In genomic region chr4:138644322-138644721, GRCh38 we compare ENCODE assay signal across 15 cellular contexts.
DNase-seq lines count a peak whose midpoint lies in the region; ATAC-seq, FAIRE-seq and TF ChIP-seq lines count a peak whose summit lies in the region.
"Had no signal": no experiment of that assay in that cellular context is flagged by ENCODE, and none has a peak within 500 bp of the region (broad histone marks: within the 10 kb centered on the region; RNA-seq: fewer than 3 reads in every experiment).

No MANE protein-coding gene starts in this region.

- H3K9me1 ChIP-seq in K562 (ENCODE audit: control insufficient read depth, insufficient read depth, low read length), result no peaks in the 10 kb centered on the region

- in situ Hi-C loops in K562 (cut with MboI), result no loop called here
- in situ Hi-C loops in GM13977 (cut with MboI; ENCODE audit: low pct_unique_long_range_greater_than_20kb, low sequenced_read_pairs, unreplicated experiment), result no loop called here

- no peak for TF ChIP-seq EP300 in Ishikawa (IDR thresholded peaks at IDR 0.05; ENCODE audit: borderline replicate concordance)
- TF ChIP-seq EP300 in K562 (IDR thresholded peaks at IDR 0.05; ENCODE audit: low read length), result no peak
- TF ChIP-seq EP300 in stomach (IDR thresholded peaks at IDR 0.05), result no peak

- DNase-seq in K562 (ENCODE audit: extremely low read depth in 1 of 4, low spot score in 3 of 4), result no peak
- no peak for DNase-seq in osteoblast (ENCODE audit: insufficient read length, low spot score, missing footprints)
- DNase-seq in stomach, result no peak
- no peak for DNase-seq in small intestine
- DNase-seq in GM13977 (ENCODE audit: low spot score), result no peak
- no peak for DNase-seq in foreskin keratinocyte
- DNase-seq: C1 segment of cervical spinal cord; Calu3; CD4-positive, alpha-beta T cell; DMS 273 treated with DMSO at 0.1 percent for 48 hours; GOT3 had no signal

- BruUV-seq in K562 (replicated peaks; lab: Mats Ljungman, UMichigan), result no TSS peak

- H3K79me2 ChIP-seq in ACC112 (ENCODE audit: control insufficient read depth, insufficient read depth, low read length, unreplicated experiment) (no peaks in the 10 kb centered on the region), K562 (ENCODE audit: control insufficient read depth, insufficient read depth, low read length) (no peaks in the 10 kb centered on the region), osteoblast (ENCODE audit: insufficient read depth, low read length) (no peaks in the 10 kb centered on the region)

- intact Hi-C loops in K562 (cut with micrococcal nuclease), result no loop called here
- intact Hi-C loops in stomach (cut with DNase I; ENCODE audit: low total_unique reads), result no loop called here

- no peak overlapping the region for H3K4me2 ChIP-seq in K562 (ENCODE audit: insufficient read depth, low read length)
- peak overlapping the region; percentile 4 for H3K4me2 ChIP-seq in osteoblast (ENCODE audit: insufficient read depth, low read length)

- TF ChIP-seq RAD21 in Ishikawa (IDR thresholded peaks at IDR 0.05; ENCODE audit: low read depth) (no peak), K562 (CRISPR knock-in tag; conservative IDR thresholded peaks at IDR 0.05 in 1 of 2, IDR thresholded peaks at IDR 0.05 in 1 of 2) (no peak)

- H3K27ac ChIP-seq in ACC112 (ENCODE audit: low read depth, low read length) (no peak overlapping the region), K562 (ENCODE audit: extremely low read depth, low read depth, low read length) (no peak overlapping the region), osteoblast (ENCODE audit: low read depth, low read length) (no peak overlapping the region), stomach (no peak overlapping the region), small intestine (ENCODE audit: low read depth in 1 of 2, low read length in 1 of 2) (no peak overlapping the region), foreskin keratinocyte (no peak overlapping the region)
- H3K27ac ChIP-seq: HL-60 had no signal

- 14% methylated on average over 5 of the region's 5 CpGs for WGBS in K562 (ENCODE audit: insufficient coverage, low coverage, missing lambda C conversion rate)
- WGBS in stomach, 5 donors, result 48 to 65% (median 54%) methylated on average over 5 of the region's 5 CpGs
- WGBS in small intestine, 3 donors, result 62 to 68% (median 65%) methylated on average over 5 of the region's 5 CpGs

- H3K27me3 ChIP-seq in ACC112 (ENCODE audit: insufficient read depth, low read length) (no peaks in the 10 kb centered on the region), K562 (ENCODE audit: control insufficient read depth in 2 of 2, insufficient read depth in 2 of 2, low read length in 2 of 2) (no peaks in the 10 kb centered on the region), osteoblast (ENCODE audit: insufficient read depth, low read length) (no peaks in the 10 kb centered on the region), stomach (no peaks in the 10 kb centered on the region), small intestine (ENCODE audit: control insufficient read depth in 2 of 2, insufficient read depth in 2 of 2, low read length in 2 of 2) (no peaks in the 10 kb centered on the region), foreskin keratinocyte (no peaks in the 10 kb centered on the region)

- H3K4me3 ChIP-seq in ACC112 (ENCODE audit: low read depth, low read length) (no peak overlapping the region), K562 (no peak overlapping the region), osteoblast (ENCODE audit: insufficient read depth, low read length) (no peak overlapping the region), stomach (no peak overlapping the region), small intestine (ENCODE audit: low read depth in 1 of 2, low read length in 2 of 2) (no peak overlapping the region)
- H3K4me3 ChIP-seq: HAP-1 had no signal

- CTCF ChIA-PET in K562 (lab: Yijun Ruan, JAX; ENCODE audit: low intra/inter-chr PET ratio), result no interaction called here

- peaks cover 14% of the 10 kb centered on the region for H3K4me1 ChIP-seq in ACC112 (ENCODE audit: control insufficient read depth, insufficient read depth, low read length, unreplicated experiment)
- no peaks in the 10 kb centered on the region for H3K4me1 ChIP-seq in K562 (replicated peaks in 1 of 2; ENCODE audit: control insufficient read depth in 2 of 2, insufficient read depth in 2 of 2, low read length in 2 of 2)
- H3K4me1 ChIP-seq in osteoblast (ENCODE audit: insufficient read depth, low read length), result peaks cover 14% of the 10 kb centered on the region
- no peaks in the 10 kb centered on the region for H3K4me1 ChIP-seq in stomach
- no peaks in the 10 kb centered on the region for H3K4me1 ChIP-seq in small intestine (ENCODE audit: control insufficient read depth in 2 of 2, insufficient read depth in 1 of 2, low read depth in 1 of 2, low read length in 1 of 2)
- H3K4me1 ChIP-seq in foreskin keratinocyte, result no peaks in the 10 kb centered on the region
- H3K4me1 ChIP-seq: HAP-1 had no signal

- TF ChIP-seq CTCF in K562 (IDR thresholded peaks at IDR 0.05 in 2 of 3, conservative IDR thresholded peaks at IDR 0.05 in 1 of 3; ENCODE audit: insufficient read depth in 2 of 3, low read depth in 1 of 3, low read length in 3 of 3), result no peak
- no peak for TF ChIP-seq CTCF in osteoblast (IDR thresholded peaks at IDR 0.05; ENCODE audit: extremely low read depth, low read depth, low read length)
- no peak for TF ChIP-seq CTCF in stomach (IDR thresholded peaks at IDR 0.05)
- TF ChIP-seq CTCF in GM13977 (IDR thresholded peaks at IDR 0.05; ENCODE audit: extremely low read depth, insufficient read depth, missing control alignments), result no peak
- TF ChIP-seq CTCF in foreskin keratinocyte (conservative IDR thresholded peaks at IDR 0.05), result no peak

- H4K20me1 ChIP-seq in K562 (replicated peaks; ENCODE audit: control insufficient read depth, insufficient read depth, low read length) (no peaks in the 10 kb centered on the region), osteoblast (ENCODE audit: insufficient read depth, low read length) (no peaks in the 10 kb centered on the region)

- no peaks in the 10 kb centered on the region for H3K9me3 ChIP-seq in K562 (replicated peaks; ENCODE audit: control insufficient read depth, insufficient read depth, low read depth, low read length)
- no peaks in the 10 kb centered on the region for H3K9me3 ChIP-seq in osteoblast (ENCODE audit: low read depth, low read length)
- no peaks in the 10 kb centered on the region for H3K9me3 ChIP-seq in stomach
- no peaks in the 10 kb centered on the region for H3K9me3 ChIP-seq in small intestine (ENCODE audit: control insufficient read depth, low read depth)
- H3K9me3 ChIP-seq: HAP-1 had no signal

- H3K9ac ChIP-seq in K562 (ENCODE audit: insufficient read depth in 1 of 2, low read depth in 2 of 2, low read length in 2 of 2), result no peak overlapping the region

- FAIRE-seq in K562 (lab: Jason Lieb, UNC) (no peak), small intestine (lab: Jason Lieb, UNC) (no peak)

- POLR2A ChIA-PET in K562 (lab: Yijun Ruan, JAX), result no interaction called here

- ATAC-seq in K562 (no peak), foreskin keratinocyte (no peak)

- no peaks in the 10 kb centered on the region for H3K36me3 ChIP-seq in ACC112 (ENCODE audit: insufficient read depth, low read length)
- H3K36me3 ChIP-seq in K562 (ENCODE audit: control insufficient read depth, insufficient read depth, low read length), result no peaks in the 10 kb centered on the region
- H3K36me3 ChIP-seq in osteoblast (ENCODE audit: insufficient read depth, low read length), result no peaks in the 10 kb centered on the region
- no peaks in the 10 kb centered on the region for H3K36me3 ChIP-seq in stomach
- no peaks in the 10 kb centered on the region for H3K36me3 ChIP-seq in small intestine (ENCODE audit: control insufficient read depth in 2 of 2, insufficient read depth in 2 of 2, low read length in 2 of 2)
- H3K36me3 ChIP-seq: HAP-1 had no signal

- TF ChIP-seq POLR2A in K562 (conservative IDR thresholded peaks at IDR 0.05) (no peak), stomach (IDR thresholded peaks at IDR 0.05) (no peak)

- peak overlapping the region; percentile 66 for H2AFZ ChIP-seq in ACC112 (ENCODE audit: low read length, unreplicated experiment)
- H2AFZ ChIP-seq in K562 (ENCODE audit: low read depth, low read length), result 0 out of 2 replicates have a peak overlapping the region, but pooled peaks have one; percentile 10
- no peak overlapping the region for H2AFZ ChIP-seq in osteoblast (ENCODE audit: low read length)

TF ChIP-seq in Ishikawa, 13 proteins besides CTCF, POLR2A, EP300 and RAD21:
- TF ChIP-seq CEBPB (IDR thresholded peaks at IDR 0.05), result peak; percentile 59; the same call in 1 of the 2 replicates
- no peak for TF ChIP-seq YY1 (IDR thresholded peaks at IDR 0.05; ENCODE audit: low read depth)

TF ChIP-seq in K562, 482 proteins besides CTCF, POLR2A, EP300 and RAD21:
- no peak for TF ChIP-seq CEBPG (CRISPR knock-in tag; IDR thresholded peaks at IDR 0.05)
- TF ChIP-seq CEBPG (tag; conservative IDR thresholded peaks at IDR 0.05 in 1 of 2, IDR thresholded peaks at IDR 0.05 in 1 of 2), result peak; percentile 44 to 93; a peak in 3 of 4 replicates
- peak; percentile 94 for TF ChIP-seq CEBPB (tag; IDR thresholded peaks at IDR 0.05)
- no peak for TF ChIP-seq NRF1 (conservative IDR thresholded peaks at IDR 0.05 in 1 of 2, IDR thresholded peaks at IDR 0.05 in 1 of 2)
